1 cellular context compared by ENCODE assay signal in genomic region chr17:7467498-7467897, GRCh38.
TF ChIP-seq lines count a peak whose summit lies in the region.

No MANE protein-coding gene starts in this region.

TF ChIP-seq in HepG2, 621 proteins besides CTCF, POLR2A, EP300 and RAD21:
- no peak for TF ChIP-seq MIER3 (CRISPR knock-in tag; IDR thresholded peaks at IDR 0.05; ENCODE audit: borderline replicate concordance)
- no peak for TF ChIP-seq HOXD1 (CRISPR knock-in tag; IDR thresholded peaks at IDR 0.05)
- no peak for TF ChIP-seq ZNF737 (CRISPR knock-in tag; IDR thresholded peaks at IDR 0.05; ENCODE audit: borderline replicate concordance)
- TF ChIP-seq ZNF414 (CRISPR knock-in tag; IDR thresholded peaks at IDR 0.05), result no peak
- no peak for TF ChIP-seq ZGPAT (CRISPR knock-in tag; IDR thresholded peaks at IDR 0.05)
- no peak for TF ChIP-seq RFX5 (IDR thresholded peaks at IDR 0.05; ENCODE audit: low read depth, low read length)
- TF ChIP-seq MLXIP (CRISPR knock-in tag; IDR thresholded peaks at IDR 0.05; ENCODE audit: borderline replicate concordance), result no peak
- TF ChIP-seq ZNF772 (CRISPR knock-in tag; IDR thresholded peaks at IDR 0.05), result no peak
- TF ChIP-seq ZNF180 (CRISPR knock-in tag; IDR thresholded peaks at IDR 0.05; ENCODE audit: borderline replicate concordance, low read depth), result no peak
- TF ChIP-seq ZNF253 (CRISPR knock-in tag; IDR thresholded peaks at IDR 0.05; ENCODE audit: borderline replicate concordance), result no peak
- no peak for TF ChIP-seq NR2F6 (IDR thresholded peaks at IDR 0.05)
- TF ChIP-seq NR2F6 (CRISPR knock-in tag; IDR thresholded peaks at IDR 0.05), result no peak
- no peak for TF ChIP-seq ZNF644 (CRISPR knock-in tag; IDR thresholded peaks at IDR 0.05; ENCODE audit: low read depth)
- no peak for TF ChIP-seq ZNF367 (CRISPR knock-in tag; IDR thresholded peaks at IDR 0.05; ENCODE audit: borderline replicate concordance)
- no peak for TF ChIP-seq ZNF746 (CRISPR knock-in tag; IDR thresholded peaks at IDR 0.05)
- TF ChIP-seq IRX3 (CRISPR knock-in tag; IDR thresholded peaks at IDR 0.05; ENCODE audit: borderline replicate concordance, low read depth), result no peak
TF ChIP-seq in HepG2: peak in this region for 0.
